ENCODE assay signal across 11 cellular contexts in genomic region chr9:71984388-71985069, GRCh38.
DNase-seq lines count a peak whose midpoint lies in the region; ATAC-seq and TF ChIP-seq lines count a peak whose summit lies in the region.
"Had no signal": no experiment of that assay in that cellular context is flagged by ENCODE, and none has a peak within 500 bp of the region (broad histone marks: within the 10 kb centered on the region; RNA-seq: fewer than 3 reads in every experiment).

No MANE protein-coding gene starts in this region.

- DNase-seq in BE2C (peak; percentile 21), LoVo (ENCODE audit: low spot score) (peak; percentile 36), epithelial cell of proximal tubule (ENCODE audit: low read depth) (peak; percentile 62), mucosa of descending colon (peak in 2 of 3 donors; percentile 41), natural killer cell (no peak), NOMO-1 (lab: John Stamatoyannopoulos, UW; ENCODE audit: unreplicated experiment in 2 of 2) (no peak), NOMO-1 treated with DMSO at 0.1 percent for 48 hours (lab: John Stamatoyannopoulos, UW; ENCODE audit: unreplicated experiment) (no peak)
- DNase-seq: activated naive CD4-positive, alpha-beta T cell treated with anti-CD3 and anti-CD28 coated beads for 36 hours; stimulated activated CD4-positive, alpha-beta T cell treated with anti-CD3 and anti-CD28 coated beads, Interleukin-2, amount 100 ng/mL, for 48 hours had no signal

- H3K4me1 Mint-ChIP-seq in natural killer cell: no peaks in the 10 kb centered on the region

- peaks cover 8% of the 10 kb centered on the region for H3K4me1 ChIP-seq in BE2C
- peaks cover 14% of the 10 kb centered on the region for H3K4me1 ChIP-seq in mucosa of descending colon (ENCODE audit: low read depth)

- H3K4me3 ChIP-seq in BE2C (ENCODE audit: low read depth, low read length) (no peak overlapping the region), epithelial cell of proximal tubule (ENCODE audit: low read depth, low read length) (no peak overlapping the region), mucosa of descending colon (no peak overlapping the region)

- ATAC-seq in mucosa of descending colon (peak; percentile 72), natural killer cell (no peak), GM18909 (IDR thresholded peaks at IDR 0.05; ENCODE audit: poor library complexity, unreplicated experiment) (no peak)
- ATAC-seq: activated CD4-positive, CD25-positive, alpha-beta regulatory T cell treated with anti-CD3 and anti-CD28 coated beads, Interleukin-2, amount 50 U/mL, for 24 hours had no signal

- H3K4me3 Mint-ChIP-seq in natural killer cell: no peak overlapping the region
- H3K4me3 Mint-ChIP-seq: activated naive CD4-positive, alpha-beta T cell treated with anti-CD3 and anti-CD28 coated beads for 36 hours had no signal

- TF ChIP-seq CTCF in BE2C (IDR thresholded peaks at IDR 0.05; ENCODE audit: low read depth, low read length) (no peak), epithelial cell of proximal tubule (conservative IDR thresholded peaks at IDR 0.05; ENCODE audit: low read depth, low read length) (no peak), mucosa of descending colon (IDR thresholded peaks at IDR 0.05) (no peak), natural killer cell (IDR thresholded peaks at IDR 0.05) (no peak)

- intact Hi-C loops in mucosa of descending colon (cut with DNase I, micrococcal nuclease) (no loop called here), natural killer cell (cut with micrococcal nuclease) (no loop called here)

- H3K27me3 Mint-ChIP-seq in natural killer cell (ENCODE audit: low read depth in 2 of 2): no peaks in the 10 kb centered on the region

- H3K27me3 ChIP-seq in BE2C: no peaks in the 10 kb centered on the region

- no peaks in the 10 kb centered on the region for H3K36me3 Mint-ChIP-seq in natural killer cell

- H3K36me3 ChIP-seq in BE2C (no peaks in the 10 kb centered on the region), mucosa of descending colon (ENCODE audit: low read depth) (no peaks in the 10 kb centered on the region)

- no peaks in the 10 kb centered on the region for H3K9me3 Mint-ChIP-seq in natural killer cell
- H3K9me3 Mint-ChIP-seq: activated naive CD4-positive, alpha-beta T cell treated with anti-CD3 and anti-CD28 coated beads for 36 hours had no signal

- no peak overlapping the region for H3K27ac Mint-ChIP-seq in natural killer cell
- H3K27ac Mint-ChIP-seq: activated naive CD4-positive, alpha-beta T cell treated with anti-CD3 and anti-CD28 coated beads for 36 hours had no signal

- H3K9me3 ChIP-seq in BE2C: no peaks in the 10 kb centered on the region
- H3K9me3 ChIP-seq in mucosa of descending colon: no peaks in the 10 kb centered on the region

Comparison
In these comparisons a context has a peak if more than half of its experiments do, and no peak if none do; other contexts are left out.
1. DNase-seq: peak in BE2C (single experiment), LoVo (single experiment), epithelial cell of proximal tubule (single experiment) and mucosa of descending colon (2 of 3); none in natural killer cell (single experiment), NOMO-1 (0 of 2) and NOMO-1 treated with DMSO at 0.1 percent for 48 hours (single experiment).